Comparison of ENCODE assay signal across 21 cellular contexts in genomic region chr2:239711911-239712570, GRCh38.
"Had no signal": no experiment of that assay in that cellular context is flagged by ENCODE, and none has a peak within 500 bp of the region (broad histone marks: within the 10 kb centered on the region; RNA-seq: fewer than 3 reads in every experiment).

No MANE protein-coding gene starts in this region.

- H3K4me1 ChIP-seq: right atrium auricular region had no signal

- H3K36me3 ChIP-seq: right atrium auricular region, vagina had no signal

- H3K27ac Mint-ChIP-seq: activated B cell treated with CpG ODN at 0.5 μM for 24 hours; activated CD8-positive, alpha-beta T cell treated with anti-CD3 and anti-CD28 coated beads, Interleukin-2, amount 10 ng/mL, durations not matched to agents 7 days and 5 days; effector memory CD8-positive, alpha-beta T cell; mesothelial cell of epicardium; nephron; stimulated activated naive B cell treated with anti-CD40 and anti-IgM and Interleukin-4, amounts not matched to agents 10 μg/mL and 1 μg/mL and 100 μg/mL, for 72 hours; T-helper 2 cell treated with Interferon-gamma antibody and Interleukin-4, amounts not matched to agents 5 μg/mL and 100 μg/mL, for 36 hours had no signal

- ATAC-seq: activated CD8-positive, alpha-beta T cell treated with anti-CD3 and anti-CD28 coated beads, Interleukin-2, amount 10 ng/mL, durations not matched to agents 7 days and 5 days; activated naive CD4-positive, alpha-beta T cell treated with anti-CD3 and anti-CD28 coated beads, Interleukin-2, amount 50 U/mL, for 72 hours; effector memory CD8-positive, alpha-beta T cell; left colon; stimulated activated naive B cell treated with anti-CD40 and anti-IgM and Interleukin-4, amounts not matched to agents 10 μg/mL and 1 μg/mL and 100 μg/mL, for 72 hours had no signal

- H3K4me2 ChIP-seq: smooth muscle cell had no signal

- H3K4me3 Mint-ChIP-seq: activated B cell treated with CpG ODN at 0.5 μM for 24 hours; activated CD8-positive, alpha-beta T cell treated with anti-CD3 and anti-CD28 coated beads, Interleukin-2, amount 10 ng/mL, durations not matched to agents 7 days and 5 days; effector memory CD8-positive, alpha-beta T cell; mesothelial cell of epicardium; nephron; stimulated activated naive B cell treated with anti-CD40 and anti-IgM and Interleukin-4, amounts not matched to agents 10 μg/mL and 1 μg/mL and 100 μg/mL, for 72 hours; T-helper 2 cell treated with Interferon-gamma antibody and Interleukin-4, amounts not matched to agents 5 μg/mL and 100 μg/mL, for 36 hours had no signal

- H3K9me3 ChIP-seq: vagina had no signal

- H3K27ac ChIP-seq: right atrium auricular region, SK-N-MC, vagina had no signal

- H3K4me1 Mint-ChIP-seq: activated B cell treated with CpG ODN at 0.5 μM for 24 hours; stimulated activated naive B cell treated with anti-CD40 and anti-IgM and Interleukin-4, amounts not matched to agents 10 μg/mL and 1 μg/mL and 100 μg/mL, for 72 hours had no signal

- DNase-seq: activated B cell treated with CpG ODN at 0.5 μM for 24 hours; activated CD4-positive, alpha-beta T cell treated with anti-CD3 and anti-CD28 coated beads for 4 hours; activated CD8-positive, alpha-beta T cell treated with anti-CD3 and anti-CD28 coated beads, Interleukin-2, amount 10 ng/mL, durations not matched to agents 7 days and 5 days; activated gamma-delta T cell; activated T-cell treated with anti-CD3 and anti-CD28 coated beads, Interleukin-2, amount 50 U/mL, for 48 hours; dermis blood vessel endothelial cell; effector memory CD8-positive, alpha-beta T cell; foreskin fibroblast; nucleus accumbens; stimulated activated CD4-positive, alpha-beta T cell treated with anti-CD3 and anti-CD28 coated beads, Interleukin-4, amount 100 ng/mL, for 24 hours; stimulated activated naive B cell treated with anti-CD40 and anti-IgM and Interleukin-4, amounts not matched to agents 10 μg/mL and 1 μg/mL and 100 μg/mL, for 72 hours had no signal

- H3K36me3 Mint-ChIP-seq: mesothelial cell of epicardium had no signal

- H3K4me3 ChIP-seq: lung, right atrium auricular region, SK-N-MC, smooth muscle cell, vagina had no signal

- H3K27me3 ChIP-seq: right atrium auricular region, vagina had no signal
